ENCODE assay signal across 14 cellular contexts in genomic region chr10:11303671-11304170, GRCh38.
DNase-seq lines count a peak whose midpoint lies in the region; ATAC-seq and TF ChIP-seq lines count a peak whose summit lies in the region.
"Had no signal": no experiment of that assay in that cellular context is flagged by ENCODE, and none has a peak within 500 bp of the region (broad histone marks: within the 10 kb centered on the region; RNA-seq: fewer than 3 reads in every experiment).

No MANE protein-coding gene starts in this region.

- H3K4me1 ChIP-seq in CD8-positive, alpha-beta T cell (ENCODE audit: insufficient read depth, low read length), result no peaks in the 10 kb centered on the region

- H3K36me3 ChIP-seq in CD8-positive, alpha-beta T cell (ENCODE audit: insufficient read depth, low read length), result peaks cover 86% of the 10 kb centered on the region
- H3K36me3 ChIP-seq: MG63 had no signal

- H3K4me3 ChIP-seq in CD8-positive, alpha-beta T cell (ENCODE audit: low read depth, low read length), result no peak overlapping the region
- H3K4me3 ChIP-seq: MG63 had no signal

- H3K27ac Mint-ChIP-seq in activated CD8-positive, alpha-beta T cell treated with anti-CD3 and anti-CD28 coated beads for 36 hours, result peak overlapping the region; percentile 67
- no peak overlapping the region for H3K27ac Mint-ChIP-seq in activated CD8-positive, alpha-beta T cell treated with anti-CD3 and anti-CD28 coated beads, Interleukin-2, amount 10 ng/mL, durations not matched to agents 7 days and 5 days
- peak overlapping the region; percentile 10 for H3K27ac Mint-ChIP-seq in CD8-positive, alpha-beta T cell
- H3K27ac Mint-ChIP-seq in brain, result peak overlapping the region in 4 of 5 experiments; percentile 66 to 85 (median 74)
- peak overlapping the region; percentile 55 to 87 for H3K27ac Mint-ChIP-seq in natural killer cell treated with Interleukin-12 subunit alpha and Interleukin-12 subunit beta and Interleukin-15 and Interleukin-18, amount 100 ng/mL, for 72 hours
- H3K27ac Mint-ChIP-seq in activated naive CD4-positive, alpha-beta T cell treated with anti-CD3 and anti-CD28 coated beads for 36 hours, result no peak overlapping the region

- H3K9me3 ChIP-seq in CD8-positive, alpha-beta T cell (ENCODE audit: low read length), result peaks cover 6% of the 10 kb centered on the region

- no peak for DNase-seq in activated CD8-positive, alpha-beta T cell treated with anti-CD3 and anti-CD28 coated beads for 36 hours
- no peak for DNase-seq in activated CD8-positive, alpha-beta T cell treated with anti-CD3 and anti-CD28 coated beads, Interleukin-2, amount 10 ng/mL, durations not matched to agents 7 days and 5 days
- DNase-seq in CD8-positive, alpha-beta T cell, result peak in 1 of 7 experiments; percentile 43
- no peak for DNase-seq in natural killer cell treated with Interleukin-12 subunit alpha and Interleukin-12 subunit beta and Interleukin-15 and Interleukin-18, amount 100 ng/mL, for 72 hours (ENCODE audit: low spot score)
- no peak for DNase-seq in activated naive CD4-positive, alpha-beta T cell treated with anti-CD3 and anti-CD28 coated beads for 36 hours
- DNase-seq: CD4-positive, alpha-beta memory T cell; MG63; NCI-H1105; NCI-H1694 treated with DMSO at 0.1 percent for 48 hours; NCI-H774; SHP77 treated with DMSO at 0.1 percent for 48 hours had no signal

- peaks cover 95% of the 10 kb centered on the region for H3K36me3 Mint-ChIP-seq in activated CD8-positive, alpha-beta T cell treated with anti-CD3 and anti-CD28 coated beads for 36 hours (ENCODE audit: low read depth)
- H3K36me3 Mint-ChIP-seq in activated CD8-positive, alpha-beta T cell treated with anti-CD3 and anti-CD28 coated beads, Interleukin-2, amount 10 ng/mL, durations not matched to agents 7 days and 5 days (ENCODE audit: low read depth), result peaks cover 93% of the 10 kb centered on the region
- peaks cover 95% of the 10 kb centered on the region for H3K36me3 Mint-ChIP-seq in CD8-positive, alpha-beta T cell
- peaks cover 95% of the 10 kb centered on the region for H3K36me3 Mint-ChIP-seq in brain
- H3K36me3 Mint-ChIP-seq in natural killer cell treated with Interleukin-12 subunit alpha and Interleukin-12 subunit beta and Interleukin-15 and Interleukin-18, amount 100 ng/mL, for 72 hours, result peaks cover 64% of the 10 kb centered on the region
- peaks cover 79% of the 10 kb centered on the region for H3K36me3 Mint-ChIP-seq in activated naive CD4-positive, alpha-beta T cell treated with anti-CD3 and anti-CD28 coated beads for 36 hours (ENCODE audit: low read depth)

- no peak overlapping the region for H3K27ac ChIP-seq in CD8-positive, alpha-beta T cell (ENCODE audit: low read depth, low read length)

- H3K4me1 Mint-ChIP-seq in activated CD8-positive, alpha-beta T cell treated with anti-CD3 and anti-CD28 coated beads for 36 hours (ENCODE audit: low read depth), result peaks cover 11% of the 10 kb centered on the region
- peaks cover 2% of the 10 kb centered on the region for H3K4me1 Mint-ChIP-seq in activated CD8-positive, alpha-beta T cell treated with anti-CD3 and anti-CD28 coated beads, Interleukin-2, amount 10 ng/mL, durations not matched to agents 7 days and 5 days (ENCODE audit: low read depth)
- H3K4me1 Mint-ChIP-seq in CD8-positive, alpha-beta T cell (ENCODE audit: low read depth), result peaks cover 27% of the 10 kb centered on the region
- peaks cover 32% of the 10 kb centered on the region for H3K4me1 Mint-ChIP-seq in brain
- peaks cover 47 to 70% of the 10 kb centered on the region in 2 donors for H3K4me1 Mint-ChIP-seq in natural killer cell treated with Interleukin-12 subunit alpha and Interleukin-12 subunit beta and Interleukin-15 and Interleukin-18, amount 100 ng/mL, for 72 hours (ENCODE audit: low read depth in 2 of 2)
- peaks cover 10% of the 10 kb centered on the region for H3K4me1 Mint-ChIP-seq in activated naive CD4-positive, alpha-beta T cell treated with anti-CD3 and anti-CD28 coated beads for 36 hours (ENCODE audit: low read depth)

- intact Hi-C loops in activated CD8-positive, alpha-beta T cell treated with anti-CD3 and anti-CD28 coated beads for 36 hours (cut with micrococcal nuclease), result no loop called here
- intact Hi-C loops in CD8-positive, alpha-beta T cell (cut with DNase I, micrococcal nuclease), result no loop called here
- intact Hi-C loops in activated naive CD4-positive, alpha-beta T cell treated with anti-CD3 and anti-CD28 coated beads for 36 hours (cut with micrococcal nuclease), result no loop called here

- H3K27me3 ChIP-seq in CD8-positive, alpha-beta T cell (ENCODE audit: insufficient read depth, low read length), result no peaks in the 10 kb centered on the region
- H3K27me3 ChIP-seq: MG63 had no signal

- H3K27me3 Mint-ChIP-seq in activated CD8-positive, alpha-beta T cell treated with anti-CD3 and anti-CD28 coated beads for 36 hours, result no peaks in the 10 kb centered on the region
- no peaks in the 10 kb centered on the region for H3K27me3 Mint-ChIP-seq in activated CD8-positive, alpha-beta T cell treated with anti-CD3 and anti-CD28 coated beads, Interleukin-2, amount 10 ng/mL, durations not matched to agents 7 days and 5 days (ENCODE audit: low read depth)
- no peaks in the 10 kb centered on the region for H3K27me3 Mint-ChIP-seq in CD8-positive, alpha-beta T cell (ENCODE audit: low read depth)
- H3K27me3 Mint-ChIP-seq in brain, result no peaks in the 10 kb centered on the region
- H3K27me3 Mint-ChIP-seq in natural killer cell treated with Interleukin-12 subunit alpha and Interleukin-12 subunit beta and Interleukin-15 and Interleukin-18, amount 100 ng/mL, for 72 hours, result no peaks in the 10 kb centered on the region
- no peaks in the 10 kb centered on the region for H3K27me3 Mint-ChIP-seq in activated naive CD4-positive, alpha-beta T cell treated with anti-CD3 and anti-CD28 coated beads for 36 hours (ENCODE audit: low read depth)
- H3K27me3 Mint-ChIP-seq: CD4-positive, alpha-beta memory T cell had no signal

- peaks cover 24% of the 10 kb centered on the region for H3K9me3 Mint-ChIP-seq in activated CD8-positive, alpha-beta T cell treated with anti-CD3 and anti-CD28 coated beads for 36 hours
- peaks cover 13% of the 10 kb centered on the region for H3K9me3 Mint-ChIP-seq in activated CD8-positive, alpha-beta T cell treated with anti-CD3 and anti-CD28 coated beads, Interleukin-2, amount 10 ng/mL, durations not matched to agents 7 days and 5 days (ENCODE audit: insufficient read depth)
- H3K9me3 Mint-ChIP-seq in CD8-positive, alpha-beta T cell, result peaks cover 15% of the 10 kb centered on the region
- H3K9me3 Mint-ChIP-seq in brain, result peaks cover 23 to 54% (median 29%) of the 10 kb centered on the region in 5 experiments
- H3K9me3 Mint-ChIP-seq in natural killer cell treated with Interleukin-12 subunit alpha and Interleukin-12 subunit beta and Interleukin-15 and Interleukin-18, amount 100 ng/mL, for 72 hours, result peaks cover 3% of the 10 kb centered on the region
- H3K9me3 Mint-ChIP-seq in activated naive CD4-positive, alpha-beta T cell treated with anti-CD3 and anti-CD28 coated beads for 36 hours, result peaks cover 29% of the 10 kb centered on the region

- TF ChIP-seq CTCF in activated CD8-positive, alpha-beta T cell treated with anti-CD3 and anti-CD28 coated beads for 36 hours (IDR thresholded peaks at IDR 0.05), result no peak
- TF ChIP-seq CTCF in CD8-positive, alpha-beta T cell (IDR thresholded peaks at IDR 0.05), result no peak
- TF ChIP-seq CTCF in brain (conservative IDR thresholded peaks at IDR 0.05), result no peak

- POLR2A ChIA-PET in activated CD8-positive, alpha-beta T cell treated with anti-CD3 and anti-CD28 coated beads for 36 hours (lab: Charles Lee), result no interaction called here
- POLR2A ChIA-PET in activated CD8-positive, alpha-beta T cell treated with anti-CD3 and anti-CD28 coated beads, Interleukin-2, amount 10 ng/mL, durations not matched to agents 7 days and 5 days (lab: Charles Lee), result no interaction called here
- POLR2A ChIA-PET in CD8-positive, alpha-beta T cell (lab: Charles Lee), result no interaction called here

- CTCF ChIA-PET in activated CD8-positive, alpha-beta T cell treated with anti-CD3 and anti-CD28 coated beads for 36 hours (lab: Charles Lee), result no interaction called here
- CTCF ChIA-PET in activated CD8-positive, alpha-beta T cell treated with anti-CD3 and anti-CD28 coated beads, Interleukin-2, amount 10 ng/mL, durations not matched to agents 7 days and 5 days (lab: Charles Lee), result no interaction called here
- CTCF ChIA-PET in CD8-positive, alpha-beta T cell (lab: Charles Lee), result no interaction called here
- CTCF ChIA-PET in activated naive CD4-positive, alpha-beta T cell treated with anti-CD3 and anti-CD28 coated beads for 36 hours (lab: Charles Lee), result no interaction called here

- ATAC-seq in activated CD8-positive, alpha-beta T cell treated with anti-CD3 and anti-CD28 coated beads for 36 hours, result no peak
- ATAC-seq in activated CD8-positive, alpha-beta T cell treated with anti-CD3 and anti-CD28 coated beads, Interleukin-2, amount 10 ng/mL, durations not matched to agents 7 days and 5 days, result no peak
- ATAC-seq in CD8-positive, alpha-beta T cell, result no peak
- no peak for ATAC-seq in natural killer cell treated with Interleukin-12 subunit alpha and Interleukin-12 subunit beta and Interleukin-15 and Interleukin-18, amount 100 ng/mL, for 72 hours
- ATAC-seq in GM21381 (IDR thresholded peaks at IDR 0.05; ENCODE audit: unreplicated experiment) (no peak), HG02623 (IDR thresholded peaks at IDR 0.05; ENCODE audit: unreplicated experiment) (no peak)

- no peak overlapping the region for H3K4me3 Mint-ChIP-seq in activated CD8-positive, alpha-beta T cell treated with anti-CD3 and anti-CD28 coated beads for 36 hours
- no peak overlapping the region for H3K4me3 Mint-ChIP-seq in activated CD8-positive, alpha-beta T cell treated with anti-CD3 and anti-CD28 coated beads, Interleukin-2, amount 10 ng/mL, durations not matched to agents 7 days and 5 days
- H3K4me3 Mint-ChIP-seq in CD8-positive, alpha-beta T cell, result no peak overlapping the region
- H3K4me3 Mint-ChIP-seq in brain, result no peak overlapping the region
- H3K4me3 Mint-ChIP-seq in natural killer cell treated with Interleukin-12 subunit alpha and Interleukin-12 subunit beta and Interleukin-15 and Interleukin-18, amount 100 ng/mL, for 72 hours, result no peak overlapping the region
- H3K4me3 Mint-ChIP-seq in activated naive CD4-positive, alpha-beta T cell treated with anti-CD3 and anti-CD28 coated beads for 36 hours, result no peak overlapping the region

Comparison
In these comparisons a context has a peak if more than half of its experiments do, and no peak if none do; other contexts are left out.
1. H3K27ac Mint-ChIP-seq: peak in activated CD8-positive, alpha-beta T cell treated with anti-CD3 and anti-CD28 coated beads for 36 hours (single experiment), CD8-positive, alpha-beta T cell (single experiment), brain (4 of 5) and natural killer cell treated with Interleukin-12 subunit alpha and Interleukin-12 subunit beta and Interleukin-15 and Interleukin-18, amount 100 ng/mL, for 72 hours (2 of 2); none in activated CD8-positive, alpha-beta T cell treated with anti-CD3 and anti-CD28 coated beads, Interleukin-2, amount 10 ng/mL, durations not matched to agents 7 days and 5 days (single experiment) and activated naive CD4-positive, alpha-beta T cell treated with anti-CD3 and anti-CD28 coated beads for 36 hours (single experiment).